ENCODE assay signal across 3 cellular contexts in the genomic region with DNA sequence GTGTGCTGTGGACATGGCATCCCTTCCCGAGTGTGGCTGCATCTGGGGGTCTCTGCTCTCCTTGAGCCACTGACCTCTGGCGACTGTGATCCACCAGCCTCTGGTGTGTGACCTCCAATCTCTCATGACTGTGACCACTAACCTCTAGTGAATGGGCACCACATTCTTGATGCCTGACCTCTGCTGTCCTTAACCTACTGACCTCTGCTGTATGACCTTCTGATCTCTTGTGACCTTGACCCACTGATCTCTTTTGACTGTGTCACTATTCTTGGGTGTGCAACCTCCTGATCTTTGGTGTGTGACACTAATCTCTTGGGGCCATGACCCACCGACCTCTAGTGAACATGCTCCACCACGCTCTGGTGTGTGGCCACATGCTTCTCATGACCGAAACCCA.
A peak's percentile ranks its signal among the peaks of the same experiment; 100 is the strongest.
TF ChIP-seq lines count a peak whose summit lies in the region.

No MANE protein-coding gene starts in this region.

TF ChIP-seq in HepG2, 621 proteins besides CTCF, POLR2A, EP300 and RAD21:
- TF ChIP-seq, protein P1, sequence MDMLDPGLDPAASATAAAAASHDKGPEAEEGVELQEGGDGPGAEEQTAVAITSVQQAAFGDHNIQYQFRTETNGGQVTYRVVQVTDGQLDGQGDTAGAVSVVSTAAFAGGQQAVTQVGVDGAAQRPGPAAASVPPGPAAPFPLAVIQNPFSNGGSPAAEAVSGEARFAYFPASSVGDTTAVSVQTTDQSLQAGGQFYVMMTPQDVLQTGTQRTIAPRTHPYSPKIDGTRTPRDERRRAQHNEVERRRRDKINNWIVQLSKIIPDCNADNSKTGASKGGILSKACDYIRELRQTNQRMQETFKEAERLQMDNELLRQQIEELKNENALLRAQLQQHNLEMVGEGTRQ (IDR thresholded peaks at IDR 0.05; ENCODE audit: low read depth, low read length), result no peak
- TF ChIP-seq, protein P1 (CRISPR knock-in tag; IDR thresholded peaks at IDR 0.05; ENCODE audit: borderline replicate concordance), result no peak
- TF ChIP-seq NR2F1 (CRISPR knock-in tag; IDR thresholded peaks at IDR 0.05) (peak in 1 of 2 experiments; percentile 50; a peak in 1 of 4 replicates), ADNP (CRISPR knock-in tag; IDR thresholded peaks at IDR 0.05) (no peak), NR2F2 (IDR thresholded peaks at IDR 0.05; ENCODE audit: borderline replicate concordance, low read depth) (0 out of 2 replicates have a peak, but pooled peaks have one; percentile 25), NR2F6 (IDR thresholded peaks at IDR 0.05) (0 out of 2 replicates have a peak, but pooled peaks have one; percentile 40), NR2F6 (CRISPR knock-in tag; IDR thresholded peaks at IDR 0.05) (no peak), NFE2L2 (IDR thresholded peaks at IDR 0.05; ENCODE audit: low read length) (no peak), ESRRA (CRISPR knock-in tag; IDR thresholded peaks at IDR 0.05; ENCODE audit: low read depth) (peak; percentile 49; the same call in 1 of the 2 replicates)
- TF ChIP-seq, protein P2, sequence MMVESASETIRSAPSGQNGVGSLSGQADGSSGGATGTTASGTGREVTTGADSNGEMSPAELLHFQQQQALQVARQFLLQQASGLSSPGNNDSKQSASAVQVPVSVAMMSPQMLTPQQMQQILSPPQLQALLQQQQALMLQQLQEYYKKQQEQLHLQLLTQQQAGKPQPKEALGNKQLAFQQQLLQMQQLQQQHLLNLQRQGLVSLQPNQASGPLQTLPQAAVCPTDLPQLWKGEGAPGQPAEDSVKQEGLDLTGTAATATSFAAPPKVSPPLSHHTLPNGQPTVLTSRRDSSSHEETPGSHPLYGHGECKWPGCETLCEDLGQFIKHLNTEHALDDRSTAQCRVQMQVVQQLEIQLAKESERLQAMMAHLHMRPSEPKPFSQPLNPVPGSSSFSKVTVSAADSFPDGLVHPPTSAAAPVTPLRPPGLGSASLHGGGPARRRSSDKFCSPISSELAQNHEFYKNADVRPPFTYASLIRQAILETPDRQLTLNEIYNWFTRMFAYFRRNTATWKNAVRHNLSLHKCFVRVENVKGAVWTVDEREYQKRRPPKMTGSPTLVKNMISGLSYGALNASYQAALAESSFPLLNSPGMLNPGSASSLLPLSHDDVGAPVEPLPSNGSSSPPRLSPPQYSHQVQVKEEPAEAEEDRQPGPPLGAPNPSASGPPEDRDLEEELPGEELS (CRISPR knock-in tag; IDR thresholded peaks at IDR 0.05), result no peak
TF ChIP-seq in HepG2: peak in this region for 4.

TF ChIP-seq in WTC11, 78 proteins besides CTCF, POLR2A, EP300 and RAD21:
- TF ChIP-seq ZNF671 (CRISPR knock-in tag; IDR thresholded peaks at IDR 0.05), result no peak
- no peak for TF ChIP-seq NR2C2 (CRISPR knock-in tag; IDR thresholded peaks at IDR 0.05)
- TF ChIP-seq JUN (CRISPR knock-in tag; IDR thresholded peaks at IDR 0.05), result no peak
- no peak for TF ChIP-seq RELA (CRISPR knock-in tag; IDR thresholded peaks at IDR 0.05; ENCODE audit: borderline replicate concordance)
- TF ChIP-seq TEAD4 (CRISPR knock-in tag; IDR thresholded peaks at IDR 0.05), result no peak
- TF ChIP-seq, protein P3, sequence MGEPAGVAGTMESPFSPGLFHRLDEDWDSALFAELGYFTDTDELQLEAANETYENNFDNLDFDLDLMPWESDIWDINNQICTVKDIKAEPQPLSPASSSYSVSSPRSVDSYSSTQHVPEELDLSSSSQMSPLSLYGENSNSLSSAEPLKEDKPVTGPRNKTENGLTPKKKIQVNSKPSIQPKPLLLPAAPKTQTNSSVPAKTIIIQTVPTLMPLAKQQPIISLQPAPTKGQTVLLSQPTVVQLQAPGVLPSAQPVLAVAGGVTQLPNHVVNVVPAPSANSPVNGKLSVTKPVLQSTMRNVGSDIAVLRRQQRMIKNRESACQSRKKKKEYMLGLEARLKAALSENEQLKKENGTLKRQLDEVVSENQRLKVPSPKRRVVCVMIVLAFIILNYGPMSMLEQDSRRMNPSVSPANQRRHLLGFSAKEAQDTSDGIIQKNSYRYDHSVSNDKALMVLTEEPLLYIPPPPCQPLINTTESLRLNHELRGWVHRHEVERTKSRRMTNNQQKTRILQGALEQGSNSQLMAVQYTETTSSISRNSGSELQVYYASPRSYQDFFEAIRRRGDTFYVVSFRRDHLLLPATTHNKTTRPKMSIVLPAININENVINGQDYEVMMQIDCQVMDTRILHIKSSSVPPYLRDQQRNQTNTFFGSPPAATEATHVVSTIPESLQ (CRISPR knock-in tag; IDR thresholded peaks at IDR 0.05), result no peak
- no peak for TF ChIP-seq RORB (CRISPR knock-in tag; IDR thresholded peaks at IDR 0.05)
- no peak for TF ChIP-seq TEAD1 (CRISPR knock-in tag; IDR thresholded peaks at IDR 0.05)
- no peak for TF ChIP-seq JAZF1 (CRISPR knock-in tag; IDR thresholded peaks at IDR 0.05)
- TF ChIP-seq, protein P4, sequence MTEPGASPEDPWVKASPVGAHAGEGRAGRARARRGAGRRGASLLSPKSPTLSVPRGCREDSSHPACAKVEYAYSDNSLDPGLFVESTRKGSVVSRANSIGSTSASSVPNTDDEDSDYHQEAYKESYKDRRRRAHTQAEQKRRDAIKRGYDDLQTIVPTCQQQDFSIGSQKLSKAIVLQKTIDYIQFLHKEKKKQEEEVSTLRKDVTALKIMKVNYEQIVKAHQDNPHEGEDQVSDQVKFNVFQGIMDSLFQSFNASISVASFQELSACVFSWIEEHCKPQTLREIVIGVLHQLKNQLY (CRISPR knock-in tag; IDR thresholded peaks at IDR 0.05), result no peak
- TF ChIP-seq, protein P5, sequence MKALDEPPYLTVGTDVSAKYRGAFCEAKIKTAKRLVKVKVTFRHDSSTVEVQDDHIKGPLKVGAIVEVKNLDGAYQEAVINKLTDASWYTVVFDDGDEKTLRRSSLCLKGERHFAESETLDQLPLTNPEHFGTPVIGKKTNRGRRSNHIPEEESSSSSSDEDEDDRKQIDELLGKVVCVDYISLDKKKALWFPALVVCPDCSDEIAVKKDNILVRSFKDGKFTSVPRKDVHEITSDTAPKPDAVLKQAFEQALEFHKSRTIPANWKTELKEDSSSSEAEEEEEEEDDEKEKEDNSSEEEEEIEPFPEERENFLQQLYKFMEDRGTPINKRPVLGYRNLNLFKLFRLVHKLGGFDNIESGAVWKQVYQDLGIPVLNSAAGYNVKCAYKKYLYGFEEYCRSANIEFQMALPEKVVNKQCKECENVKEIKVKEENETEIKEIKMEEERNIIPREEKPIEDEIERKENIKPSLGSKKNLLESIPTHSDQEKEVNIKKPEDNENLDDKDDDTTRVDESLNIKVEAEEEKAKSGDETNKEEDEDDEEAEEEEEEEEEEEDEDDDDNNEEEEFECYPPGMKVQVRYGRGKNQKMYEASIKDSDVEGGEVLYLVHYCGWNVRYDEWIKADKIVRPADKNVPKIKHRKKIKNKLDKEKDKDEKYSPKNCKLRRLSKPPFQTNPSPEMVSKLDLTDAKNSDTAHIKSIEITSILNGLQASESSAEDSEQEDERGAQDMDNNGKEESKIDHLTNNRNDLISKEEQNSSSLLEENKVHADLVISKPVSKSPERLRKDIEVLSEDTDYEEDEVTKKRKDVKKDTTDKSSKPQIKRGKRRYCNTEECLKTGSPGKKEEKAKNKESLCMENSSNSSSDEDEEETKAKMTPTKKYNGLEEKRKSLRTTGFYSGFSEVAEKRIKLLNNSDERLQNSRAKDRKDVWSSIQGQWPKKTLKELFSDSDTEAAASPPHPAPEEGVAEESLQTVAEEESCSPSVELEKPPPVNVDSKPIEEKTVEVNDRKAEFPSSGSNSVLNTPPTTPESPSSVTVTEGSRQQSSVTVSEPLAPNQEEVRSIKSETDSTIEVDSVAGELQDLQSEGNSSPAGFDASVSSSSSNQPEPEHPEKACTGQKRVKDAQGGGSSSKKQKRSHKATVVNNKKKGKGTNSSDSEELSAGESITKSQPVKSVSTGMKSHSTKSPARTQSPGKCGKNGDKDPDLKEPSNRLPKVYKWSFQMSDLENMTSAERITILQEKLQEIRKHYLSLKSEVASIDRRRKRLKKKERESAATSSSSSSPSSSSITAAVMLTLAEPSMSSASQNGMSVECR (CRISPR knock-in tag; IDR thresholded peaks at IDR 0.05; ENCODE audit: borderline replicate concordance), result no peak
- no peak for TF ChIP-seq CBFB (CRISPR knock-in tag; IDR thresholded peaks at IDR 0.05; ENCODE audit: low read depth)

TF ChIP-seq in H1, 55 proteins besides CTCF, POLR2A, EP300 and RAD21:
- TF ChIP-seq SP4 (IDR thresholded peaks at IDR 0.05; ENCODE audit: low read length), result no peak
- TF ChIP-seq NRF1 (IDR thresholded peaks at IDR 0.05; ENCODE audit: low read depth, low read length), result no peak
- TF ChIP-seq RNF2 (IDR thresholded peaks at IDR 0.05; ENCODE audit: borderline replicate concordance, low read depth, low read length, missing control alignments, poor library complexity, severe bottlenecking), result no peak
- TF ChIP-seq CHD1 (IDR thresholded peaks at IDR 0.05; ENCODE audit: low read depth, low read length), result no peak
- no peak for TF ChIP-seq GTF2F1 (IDR thresholded peaks at IDR 0.05; ENCODE audit: borderline replicate concordance, low read depth, low read length)
- no peak for TF ChIP-seq TAF7 (optimal IDR thresholded peaks at IDR 0.05; ENCODE audit: borderline replicate concordance, low read depth, low read length)
- TF ChIP-seq ASH2L (IDR thresholded peaks at IDR 0.05; ENCODE audit: low read length), result no peak
- TF ChIP-seq RFX5 (IDR thresholded peaks at IDR 0.05; ENCODE audit: borderline replicate concordance, low read depth, low read length), result no peak
